32 cellular contexts compared by ENCODE assay signal in the genomic region with DNA sequence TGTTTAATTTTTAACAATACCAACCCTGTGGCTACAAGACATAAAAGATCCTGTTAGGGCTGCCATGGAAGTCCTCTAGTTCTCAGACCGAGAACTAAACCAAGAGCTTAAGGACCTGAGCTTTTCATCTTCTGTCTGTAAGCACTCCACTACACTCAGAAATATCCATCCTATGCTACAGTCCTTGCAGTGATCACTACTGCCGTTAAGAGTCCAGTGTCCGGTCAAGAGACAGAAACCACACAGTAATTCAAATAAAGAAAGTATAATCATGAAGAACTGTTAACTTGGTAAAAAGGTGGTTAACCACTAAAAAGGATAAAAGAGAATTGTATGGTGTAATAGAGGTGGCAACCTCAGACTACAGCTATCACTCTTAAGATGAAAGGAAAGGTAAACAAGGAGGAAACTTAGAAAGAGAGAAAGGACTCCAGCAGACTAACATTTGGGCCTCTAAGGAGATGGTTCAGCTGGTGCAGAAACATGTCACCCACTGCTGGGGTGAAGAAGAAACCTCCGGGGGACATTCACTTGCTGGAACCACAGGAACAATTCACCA. TPM values are rescaled to one million over a fixed set of nuclear protein-coding genes. Genes with fewer than 3 reads are reported as not detected.
DNase-seq lines count a peak whose midpoint lies in the region; ATAC-seq and TF ChIP-seq lines count a peak whose summit lies in the region.
"Had no signal": no experiment of that assay in that cellular context is flagged by ENCODE, and none has a peak within 500 bp of the region (broad histone marks: within the 10 kb centered on the region; RNA-seq: fewer than 3 reads in every experiment).

No MANE protein-coding gene starts in this region.

- H3K27ac Mint-ChIP-seq in activated CD4-positive, alpha-beta T cell treated with anti-CD3 and anti-CD28 coated beads for 36 hours = peak overlapping the region; percentile 13
- peak overlapping the region; percentile 73 for H3K27ac Mint-ChIP-seq in activated CD8-positive, alpha-beta T cell treated with anti-CD3 and anti-CD28 coated beads, Interleukin-2, amount 10 ng/mL, durations not matched to agents 7 days and 5 days
- peak overlapping the region in 4 of 10 donors; percentile 26 to 79 (median 64) for H3K27ac Mint-ChIP-seq in naive thymus-derived CD8-positive, alpha-beta T cell
- H3K27ac Mint-ChIP-seq: activated CD4-positive, alpha-beta memory T cell treated with anti-CD3 and anti-CD28 coated beads for 36 hours; activated naive CD4-positive, alpha-beta T cell treated with anti-CD3 and anti-CD28 coated beads for 36 hours; nephron had no signal

- no peak overlapping the region for H3K4ac ChIP-seq in neuronal stem cell (ENCODE audit: low read length)

- ATAC-seq in activated CD4-positive, alpha-beta T cell treated with anti-CD3 and anti-CD28 coated beads for 36 hours = peak; percentile 81
- ATAC-seq in activated CD8-positive, alpha-beta T cell treated with anti-CD3 and anti-CD28 coated beads, Interleukin-2, amount 10 ng/mL, durations not matched to agents 7 days and 5 days = peak; percentile 85
- ATAC-seq in naive thymus-derived CD8-positive, alpha-beta T cell = peak; percentile 46 to 90
- ATAC-seq in HG02981 (IDR thresholded peaks at IDR 0.05; ENCODE audit: unreplicated experiment) = no peak
- ATAC-seq: HCT116 had no signal

- H2BK5ac ChIP-seq in neuronal stem cell (ENCODE audit: low read length) = no peak overlapping the region

- H3K27me3 ChIP-seq in neuronal stem cell (ENCODE audit: control insufficient read depth in 3 of 3, insufficient read depth in 3 of 3, low read depth in 1 of 3, low read length in 3 of 3) = no peaks in the 10 kb centered on the region
- H3K27me3 ChIP-seq: tibial artery had no signal

- H3K27me3 Mint-ChIP-seq in activated CD4-positive, alpha-beta T cell treated with anti-CD3 and anti-CD28 coated beads for 36 hours = no peaks in the 10 kb centered on the region
- H3K27me3 Mint-ChIP-seq in activated CD8-positive, alpha-beta T cell treated with anti-CD3 and anti-CD28 coated beads, Interleukin-2, amount 10 ng/mL, durations not matched to agents 7 days and 5 days (ENCODE audit: low read depth) = no peaks in the 10 kb centered on the region
- no peaks in the 10 kb centered on the region for H3K27me3 Mint-ChIP-seq in naive thymus-derived CD8-positive, alpha-beta T cell
- H3K27me3 Mint-ChIP-seq: activated CD4-positive, alpha-beta memory T cell treated with anti-CD3 and anti-CD28 coated beads for 36 hours had no signal

- no peak overlapping the region for H4K91ac ChIP-seq in neuronal stem cell (ENCODE audit: low read depth, low read length, poor library complexity)

- H2BK12ac ChIP-seq in neuronal stem cell (ENCODE audit: low read length) = no peak overlapping the region

- CTCF ChIA-PET in activated CD4-positive, alpha-beta T cell treated with anti-CD3 and anti-CD28 coated beads for 36 hours (lab: Charles Lee) = interaction anchor here (1.2 to 1.3 kb wide), 2 partner anchors 10 to 25 kb away, joined by 5 read pairs; no protein-coding TSS in a partner anchor
- CTCF ChIA-PET in activated CD8-positive, alpha-beta T cell treated with anti-CD3 and anti-CD28 coated beads, Interleukin-2, amount 10 ng/mL, durations not matched to agents 7 days and 5 days (lab: Charles Lee) = interaction anchor here (0.8 to 1.9 kb wide), 4 partner anchors 15 to 710 kb away, joined by 3 to 9 read pairs (median 3); a partner anchor contains a TSS

- H3K36me3 Mint-ChIP-seq in activated CD4-positive, alpha-beta T cell treated with anti-CD3 and anti-CD28 coated beads for 36 hours (ENCODE audit: low read depth) = peaks cover 24% of the 10 kb centered on the region
- H3K36me3 Mint-ChIP-seq in activated CD8-positive, alpha-beta T cell treated with anti-CD3 and anti-CD28 coated beads, Interleukin-2, amount 10 ng/mL, durations not matched to agents 7 days and 5 days (ENCODE audit: low read depth) = peaks cover 57% of the 10 kb centered on the region
- peaks cover 7 to 58% (median 43%) of the 10 kb centered on the region in 3 donors for H3K36me3 Mint-ChIP-seq in naive thymus-derived CD8-positive, alpha-beta T cell

- no peak overlapping the region for H3K14ac ChIP-seq in neuronal stem cell (ENCODE audit: low read length)

- no peak overlapping the region for H3K4me2 ChIP-seq in neuronal stem cell (ENCODE audit: insufficient read depth, low read length, poor library complexity, severe bottlenecking)
- H3K4me2 ChIP-seq: SK-N-SH had no signal

- peaks cover 22% of the 10 kb centered on the region for H3K4me1 Mint-ChIP-seq in activated CD4-positive, alpha-beta T cell treated with anti-CD3 and anti-CD28 coated beads for 36 hours
- H3K4me1 Mint-ChIP-seq in activated CD8-positive, alpha-beta T cell treated with anti-CD3 and anti-CD28 coated beads, Interleukin-2, amount 10 ng/mL, durations not matched to agents 7 days and 5 days (ENCODE audit: low read depth) = peaks cover 33% of the 10 kb centered on the region
- H3K4me1 Mint-ChIP-seq in naive thymus-derived CD8-positive, alpha-beta T cell = peaks cover 22 to 49% (median 34%) of the 10 kb centered on the region in 4 donors

- no peaks in the 10 kb centered on the region for H3K9me3 ChIP-seq in neuronal stem cell (replicated peaks in 1 of 2; ENCODE audit: control insufficient read depth in 2 of 2, insufficient read depth in 1 of 2, low read depth in 1 of 2, low read length in 2 of 2)
- H3K9me3 ChIP-seq: SK-N-SH, tibial artery had no signal

- H3K4me3 Mint-ChIP-seq in activated CD4-positive, alpha-beta T cell treated with anti-CD3 and anti-CD28 coated beads for 36 hours = no peak overlapping the region
- H3K4me3 Mint-ChIP-seq in activated CD8-positive, alpha-beta T cell treated with anti-CD3 and anti-CD28 coated beads, Interleukin-2, amount 10 ng/mL, durations not matched to agents 7 days and 5 days = peak overlapping the region; percentile 40
- peak overlapping the region in 6 of 10 donors; percentile 0 to 43 (median 14) for H3K4me3 Mint-ChIP-seq in naive thymus-derived CD8-positive, alpha-beta T cell
- H3K4me3 Mint-ChIP-seq: activated CD4-positive, alpha-beta memory T cell treated with anti-CD3 and anti-CD28 coated beads for 36 hours; activated naive CD4-positive, alpha-beta T cell treated with anti-CD3 and anti-CD28 coated beads for 36 hours; nephron had no signal

- H2AFZ ChIP-seq in neuronal stem cell (ENCODE audit: low read length) = no peak overlapping the region

- peaks cover 0 to 2% of the 10 kb centered on the region in 2 donors for H3K36me3 ChIP-seq in neuronal stem cell (replicated peaks in 1 of 2; ENCODE audit: control insufficient read depth in 2 of 2, insufficient read depth in 2 of 2, low read length in 2 of 2)

- no peak overlapping the region for H3K18ac ChIP-seq in neuronal stem cell (ENCODE audit: low read length)

- intact Hi-C loops in activated CD4-positive, alpha-beta T cell treated with anti-CD3 and anti-CD28 coated beads for 36 hours (cut with DNase I, micrococcal nuclease) = loop anchor here in 1 of 2 experiments (2.0 kb wide), 1 partner anchor 22 kb away; a partner anchor contains a TSS

- no peak overlapping the region for H3K9ac ChIP-seq in neuronal stem cell (ENCODE audit: low read depth, low read length, poor library complexity)

- no CpG with 5 or more reads among the region's 4 CpGs for WGBS in neuronal stem cell (ENCODE audit: extremely low coverage in 2 of 2, insufficient read length in 2 of 2, insufficient replicate concordance in 1 of 2), 2 donors

- H2AK5ac ChIP-seq in neuronal stem cell (ENCODE audit: low read depth, low read length) = no peak overlapping the region

- no peak overlapping the region for H2BK120ac ChIP-seq in neuronal stem cell (ENCODE audit: low read depth, low read length)

- TF ChIP-seq CTCF in GM12865 (IDR thresholded peaks at IDR 0.05; ENCODE audit: insufficient read depth, low read depth, low read length, missing control alignments) = no peak

- H4K8ac ChIP-seq in neuronal stem cell (ENCODE audit: low read depth, low read length) = no peak overlapping the region

- H3K27ac ChIP-seq in neuronal stem cell (replicated peaks; ENCODE audit: low read length) = no peak overlapping the region
- H3K27ac ChIP-seq: coronary artery, skin epidermis, tibial artery, WERI-Rb-1 had no signal

- H3K79me1 ChIP-seq in neuronal stem cell (ENCODE audit: low read depth, low read length) = no peaks in the 10 kb centered on the region

- DNase-seq in activated CD4-positive, alpha-beta T cell treated with anti-CD3 and anti-CD28 coated beads for 36 hours = no peak
- DNase-seq in activated CD4-positive, alpha-beta T cell treated with anti-CD3 and anti-CD28 coated beads, Interleukin-2, amount 50 U/mL, for 48 hours = no peak
- DNase-seq in GM12865 (ENCODE audit: low read depth) (peak; percentile 5), neuronal stem cell (ENCODE audit: low spot score) (no peak), SIG-M5 treated with dmso at 0.1 percent for 504 hours (lab: John Stamatoyannopoulos, UW; ENCODE audit: unreplicated experiment) (no peak)
- no peak for DNase-seq in activated CD8-positive, alpha-beta T cell treated with anti-CD3 and anti-CD28 coated beads, Interleukin-2, amount 10 ng/mL, durations not matched to agents 7 days and 5 days
- peak in 2 of 10 donors; percentile 45 to 56 for DNase-seq in naive thymus-derived CD8-positive, alpha-beta T cell
- DNase-seq: 8988T; activated CD4-positive, alpha-beta memory T cell treated with anti-CD3 and anti-CD28 coated beads for 36 hours; activated naive CD4-positive, alpha-beta T cell treated with anti-CD3 and anti-CD28 coated beads for 36 hours; aorta; DMS53; effector memory CD4-positive, alpha-beta T cell; erythroblast; GDM1; head of caudate nucleus; Kasumi-1; kidney; midbrain; MV-4-11; NCI-H146; NCI-H446 treated with DMSO at 0.1 percent for 48 hours; NCI-H82; SK-N-SH; T-helper 9 cell; tibial artery; WERI-Rb-1 had no signal

- peaks cover 0 to 2% of the 10 kb centered on the region in 2 donors for H3K4me1 ChIP-seq in neuronal stem cell (ENCODE audit: control insufficient read depth in 2 of 2, insufficient read depth in 1 of 2, low read depth in 1 of 2, low read length in 2 of 2)

- H2BK15ac ChIP-seq in neuronal stem cell (ENCODE audit: low read length) = no peak overlapping the region

- no peak overlapping the region for H3K4me3 ChIP-seq in GM12865 (ENCODE audit: low read depth, low read length)
- no peak overlapping the region for H3K4me3 ChIP-seq in neuronal stem cell (ENCODE audit: low read length in 2 of 2)
- H3K4me3 ChIP-seq: coronary artery, skin epidermis, tibial artery had no signal

- no peak overlapping the region for H3K23ac ChIP-seq in neuronal stem cell (ENCODE audit: low read depth, low read length, poor library complexity)

- POLR2A ChIA-PET in activated CD4-positive, alpha-beta T cell treated with anti-CD3 and anti-CD28 coated beads for 36 hours (lab: Charles Lee) = no interaction called here
- POLR2A ChIA-PET in activated CD8-positive, alpha-beta T cell treated with anti-CD3 and anti-CD28 coated beads, Interleukin-2, amount 10 ng/mL, durations not matched to agents 7 days and 5 days (lab: Charles Lee) = interaction anchor here (1.3 kb wide), 1 partner anchor 21 kb away, joined by 8 read pairs; a partner anchor contains a TSS
- POLR2A ChIA-PET in naive thymus-derived CD8-positive, alpha-beta T cell (lab: Charles Lee) = interaction anchor here (1.0 kb wide), 1 partner anchor 22 kb away, joined by 3 read pairs; a partner anchor contains a TSS

- no peaks in the 10 kb centered on the region for H3K9me3 Mint-ChIP-seq in activated CD4-positive, alpha-beta T cell treated with anti-CD3 and anti-CD28 coated beads for 36 hours (ENCODE audit: low read depth)
- H3K9me3 Mint-ChIP-seq in activated CD8-positive, alpha-beta T cell treated with anti-CD3 and anti-CD28 coated beads, Interleukin-2, amount 10 ng/mL, durations not matched to agents 7 days and 5 days (ENCODE audit: insufficient read depth) = no peaks in the 10 kb centered on the region
- peaks cover 0 to 1% (median 0%) of the 10 kb centered on the region in 9 donors for H3K9me3 Mint-ChIP-seq in naive thymus-derived CD8-positive, alpha-beta T cell
- H3K9me3 Mint-ChIP-seq: activated CD4-positive, alpha-beta memory T cell treated with anti-CD3 and anti-CD28 coated beads for 36 hours; activated naive CD4-positive, alpha-beta T cell treated with anti-CD3 and anti-CD28 coated beads for 36 hours; nephron had no signal

RNA-seq across cellular contexts. Expression of a gene that starts 22.1 kb away (rescaled TPM):
- total RNA-seq in activated CD4-positive, alpha-beta T cell treated with anti-CD3 and anti-CD28 coated beads for 36 hours = 100 to 1,000 TPM; 103 to 125 TPM
- 100 to 1,000 TPM; 144 to 155 TPM for total RNA-seq in activated CD8-positive, alpha-beta T cell treated with anti-CD3 and anti-CD28 coated beads, Interleukin-2, amount 10 ng/mL, durations not matched to agents 7 days and 5 days
- 100 to 1,000 TPM; 109 to 115 TPM for total RNA-seq in naive thymus-derived CD8-positive, alpha-beta T cell
- 100 to 1,000 TPM; 181 to 269 (median 189) TPM for polyA plus RNA-seq in naive thymus-derived CD8-positive, alpha-beta T cell
- 225 TPM for polyA plus RNA-seq in neuronal stem cell (2013, experiment 1 of 2)
- polyA plus RNA-seq in neuronal stem cell (2013, experiment 2 of 2) = 224 TPM
